Comparison of ENCODE assay signal across 13 cellular contexts in the genomic region with DNA sequence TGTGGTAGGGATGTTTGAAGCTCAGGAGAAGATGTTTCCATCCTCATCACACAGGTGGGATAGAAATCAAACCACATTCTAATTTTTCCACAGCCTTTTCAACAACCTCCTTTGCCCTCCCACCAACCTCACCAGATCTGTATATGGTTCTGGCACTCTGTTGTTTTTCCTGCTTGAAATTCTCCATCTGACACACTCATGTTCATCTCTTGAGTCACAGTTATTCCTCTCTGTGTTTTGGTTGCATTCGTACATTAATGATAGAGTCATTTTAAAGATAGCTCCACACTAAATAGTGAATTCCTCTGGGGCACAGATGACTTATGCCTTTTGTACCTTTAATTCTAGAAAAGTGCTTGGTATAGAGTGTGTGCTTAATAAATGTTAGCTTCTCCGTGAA. TPM values are rescaled to one million over a fixed set of nuclear protein-coding genes. Genes with fewer than 3 reads are reported as not detected.
DNase-seq lines count a peak whose midpoint lies in the region; ATAC-seq, FAIRE-seq and TF ChIP-seq lines count a peak whose summit lies in the region.
"Had no signal": no experiment of that assay in that cellular context is flagged by ENCODE, and none has a peak within 500 bp of the region (broad histone marks: within the 10 kb centered on the region; RNA-seq: fewer than 3 reads in every experiment).

No MANE protein-coding gene starts in this region.

- ATAC-seq in HG02973 (IDR thresholded peaks at IDR 0.05; ENCODE audit: unreplicated experiment) (no peak), HG02763 (IDR thresholded peaks at IDR 0.05; ENCODE audit: unreplicated experiment) (no peak), HG02885 (IDR thresholded peaks at IDR 0.05; ENCODE audit: poor library complexity, unreplicated experiment) (no peak), HG03565 (IDR thresholded peaks at IDR 0.05; ENCODE audit: unreplicated experiment) (no peak)

- no peaks in the 10 kb centered on the region for H3K27me3 Mint-ChIP-seq in CD8-positive, alpha-beta memory T cell
- H3K27me3 Mint-ChIP-seq in nephron (ENCODE audit: low read depth), result peaks cover 8% of the 10 kb centered on the region

- CTCF ChIA-PET in CD8-positive, alpha-beta memory T cell (lab: Charles Lee), result interaction anchor here (3.0 to 4.2 kb wide), 2 partner anchors 53 to 106 kb away, joined by 9 to 27 read pairs; no protein-coding TSS in a partner anchor

- no peaks in the 10 kb centered on the region for H3K36me3 ChIP-seq in CD8-positive, alpha-beta memory T cell (ENCODE audit: insufficient read depth, low read length)
- H3K36me3 ChIP-seq in bronchial epithelial cell (ENCODE audit: control insufficient read depth, insufficient read depth, low read length), result peaks cover 2% of the 10 kb centered on the region

- H3K4me1 Mint-ChIP-seq in CD8-positive, alpha-beta memory T cell, result peaks cover 46 to 66% (median 65%) of the 10 kb centered on the region in 3 donors
- H3K4me1 Mint-ChIP-seq in nephron, result peaks cover 23% of the 10 kb centered on the region

- H3K27ac Mint-ChIP-seq in CD8-positive, alpha-beta memory T cell, result peak overlapping the region in 1 of 8 donors; percentile 78
- H3K27ac Mint-ChIP-seq in nephron, result peak overlapping the region in 1 of 3 experiments; percentile 54

- peaks cover 0 to 2% (median 0%) of the 10 kb centered on the region in 5 donors for H3K9me3 Mint-ChIP-seq in CD8-positive, alpha-beta memory T cell
- H3K9me3 Mint-ChIP-seq in nephron, result no peaks in the 10 kb centered on the region

- no peak overlapping the region for H3K27ac ChIP-seq in CD8-positive, alpha-beta memory T cell (ENCODE audit: low read depth, low read length)

- no peaks in the 10 kb centered on the region for H3K9me3 ChIP-seq in CD8-positive, alpha-beta memory T cell (ENCODE audit: low read length)

- DNase-seq in CD8-positive, alpha-beta memory T cell, result no peak
- DNase-seq in HT1080 (ENCODE audit: low read depth), result peak; percentile 4
- DNase-seq in bronchial epithelial cell (ENCODE audit: low read depth), result peak; percentile 67
- DNase-seq: activated CD4-positive, alpha-beta T cell treated with anti-CD3 and anti-CD28 coated beads for 1 hour; head of caudate nucleus; NCI-H2171 treated with DMSO at 0.1 percent for 48 hours had no signal

- TF ChIP-seq CTCF in bronchial epithelial cell (IDR thresholded peaks at IDR 0.05; ENCODE audit: insufficient read depth, low read length, severe bottlenecking) (no peak), nephron (IDR thresholded peaks at IDR 0.05; ENCODE audit: unreplicated experiment in 3 of 3) (no peak)

- POLR2A ChIA-PET in CD8-positive, alpha-beta memory T cell (lab: Charles Lee), result interaction anchor here (2.5 kb wide), 1 partner anchor 106 kb away, joined by 13 read pairs; no protein-coding TSS in a partner anchor

- peaks cover 31% of the 10 kb centered on the region for H3K4me1 ChIP-seq in CD8-positive, alpha-beta memory T cell (ENCODE audit: insufficient read depth, low read length)

- no peak for FAIRE-seq in bronchial epithelial cell (lab: Jason Lieb, UNC)
- FAIRE-seq: D721Med, endometrium had no signal

- no peaks in the 10 kb centered on the region for H3K27me3 ChIP-seq in CD8-positive, alpha-beta memory T cell (ENCODE audit: insufficient read depth, low read length, poor library complexity, severe bottlenecking)
- H3K27me3 ChIP-seq in bronchial epithelial cell (ENCODE audit: control insufficient read depth, insufficient read depth, low read length), result no peaks in the 10 kb centered on the region

- H3K36me3 Mint-ChIP-seq in CD8-positive, alpha-beta memory T cell, result peaks cover 0 to 9% (median 0%) of the 10 kb centered on the region in 3 donors
- H3K36me3 Mint-ChIP-seq in nephron (ENCODE audit: low read depth), result no peaks in the 10 kb centered on the region

- peak overlapping the region; percentile 90 to 97 (median 94) for H3K4me3 Mint-ChIP-seq in CD8-positive, alpha-beta memory T cell
- peak overlapping the region; percentile 87 to 93 (median 91) for H3K4me3 Mint-ChIP-seq in nephron

- H3K4me3 ChIP-seq in CD8-positive, alpha-beta memory T cell (ENCODE audit: low read length), result no peak overlapping the region
- peak overlapping the region; percentile 9 for H3K4me3 ChIP-seq in bronchial epithelial cell (ENCODE audit: low read depth, low read length)

RNA-seq across cellular contexts. Expression of a gene that starts 1.4 kb away (rescaled TPM):
- 10 to 100 TPM; 33.3 to 37.1 TPM for total RNA-seq in CD8-positive, alpha-beta memory T cell
- polyA plus RNA-seq in CD8-positive, alpha-beta memory T cell, result 18.5 TPM
- 17.9 and 22.9 TPM in 2 replicates for total RNA-seq in HT1080 (2014; rRNA removed; shearing (Covaris generic))
- polyA plus RNA-seq in HT1080 (2015; cell fraction: cytosol; rRNA removed), result 10.0 and 11.5 TPM in 2 replicates
- polyA plus RNA-seq in HT1080 (2015; cell fraction: nucleus; rRNA removed), result 13.8 and 14.8 TPM in 2 replicates
- 74.8 and 90.9 TPM in 2 replicates for total RNA-seq in bronchial epithelial cell

Comparison
In these comparisons a context has a peak if more than half of its experiments do, and no peak if none do; other contexts are left out.
1. DNase-seq: peak in HT1080 (single experiment) and bronchial epithelial cell (single experiment); none in CD8-positive, alpha-beta memory T cell (0 of 5).